Comparison of ENCODE assay signal across 1 cellular context in the genomic region with DNA sequence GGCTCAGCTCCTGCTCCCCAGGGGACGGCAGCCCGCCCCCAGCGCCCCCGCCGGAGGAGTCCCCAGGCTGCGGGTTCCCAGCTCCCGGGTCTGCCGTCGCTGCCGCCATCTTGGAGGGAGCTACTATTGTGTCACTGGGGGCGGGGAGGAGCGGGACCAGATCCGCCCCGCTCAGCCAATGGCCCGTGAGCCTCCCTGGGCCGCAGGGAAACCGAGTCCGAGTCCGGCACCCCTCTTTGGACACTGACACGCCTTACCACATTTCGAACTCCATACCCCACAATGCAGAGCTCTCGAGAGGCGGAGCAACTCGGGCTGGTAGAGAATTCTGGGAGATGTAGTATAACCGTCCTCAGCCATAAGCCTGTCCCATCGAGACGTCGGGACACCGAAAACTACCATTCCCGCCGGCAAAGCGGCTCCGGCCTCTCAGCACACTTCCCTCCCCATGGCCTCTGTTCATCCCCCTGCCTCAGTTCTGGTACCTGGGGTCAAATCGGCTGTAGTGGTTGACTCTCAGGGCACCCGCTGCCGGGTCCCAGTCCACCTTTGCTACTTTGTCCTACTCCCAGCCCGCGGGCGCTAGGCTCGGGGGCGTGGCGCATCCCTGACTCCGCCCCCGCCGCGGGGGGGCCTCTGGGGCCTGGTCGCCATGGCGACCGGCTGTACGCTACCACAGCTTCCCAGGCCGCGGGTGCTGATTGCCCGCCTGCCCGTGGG.
TF ChIP-seq lines count a peak whose summit lies in the region.

A gene (minus strand): TSS at position 133 of the 720 bp plus-strand sequence. CDS start 24 bp downstream, at position 109.
A gene with protein sequence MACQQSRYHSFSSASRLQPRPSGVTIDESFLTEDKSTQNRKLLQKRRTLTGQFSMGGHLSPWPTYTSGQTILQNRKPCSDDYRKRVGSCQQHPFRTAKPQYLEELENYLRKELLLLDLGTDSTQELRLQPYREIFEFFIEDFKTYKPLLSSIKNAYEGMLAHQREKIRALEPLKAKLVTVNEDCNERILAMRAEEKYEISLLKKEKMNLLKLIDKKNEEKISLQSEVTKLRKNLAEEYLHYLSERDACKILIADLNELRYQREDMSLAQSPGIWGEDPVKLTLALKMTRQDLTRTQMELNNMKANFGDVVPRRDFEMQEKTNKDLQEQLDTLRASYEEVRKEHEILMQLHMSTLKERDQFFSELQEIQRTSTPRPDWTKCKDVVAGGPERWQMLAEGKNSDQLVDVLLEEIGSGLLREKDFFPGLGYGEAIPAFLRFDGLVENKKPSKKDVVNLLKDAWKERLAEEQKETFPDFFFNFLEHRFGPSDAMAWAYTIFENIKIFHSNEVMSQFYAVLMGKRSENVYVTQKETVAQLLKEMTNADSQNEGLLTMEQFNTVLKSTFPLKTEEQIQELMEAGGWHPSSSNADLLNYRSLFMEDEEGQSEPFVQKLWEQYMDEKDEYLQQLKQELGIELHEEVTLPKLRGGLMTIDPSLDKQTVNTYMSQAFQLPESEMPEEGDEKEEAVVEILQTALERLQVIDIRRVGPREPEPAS (plus strand): TSS at position 462 of the 720 bp plus-strand sequence. CDS start 261 bp downstream, outside the sequence.

TF ChIP-seq in HepG2, 621 proteins besides CTCF, POLR2A, EP300 and RAD21 (continued from another document and continues in another):
- no peak; the same call in 1 of the 2 replicates for TF ChIP-seq ZNF790 (CRISPR knock-in tag; IDR thresholded peaks at IDR 0.05; ENCODE audit: borderline replicate concordance)
- TF ChIP-seq ZBTB7B (CRISPR knock-in tag; IDR thresholded peaks at IDR 0.05): 0 out of 2 replicates have a peak, but pooled peaks have one; percentile 25
- no peak for TF ChIP-seq ZNF570 (CRISPR knock-in tag; IDR thresholded peaks at IDR 0.05; ENCODE audit: borderline replicate concordance)
- peak; percentile 52; the same call in 1 of the 2 replicates for TF ChIP-seq ZSCAN21 (CRISPR knock-in tag; IDR thresholded peaks at IDR 0.05; ENCODE audit: borderline replicate concordance)
- no peak for TF ChIP-seq ARNT (IDR thresholded peaks at IDR 0.05)
- TF ChIP-seq, protein P1, sequence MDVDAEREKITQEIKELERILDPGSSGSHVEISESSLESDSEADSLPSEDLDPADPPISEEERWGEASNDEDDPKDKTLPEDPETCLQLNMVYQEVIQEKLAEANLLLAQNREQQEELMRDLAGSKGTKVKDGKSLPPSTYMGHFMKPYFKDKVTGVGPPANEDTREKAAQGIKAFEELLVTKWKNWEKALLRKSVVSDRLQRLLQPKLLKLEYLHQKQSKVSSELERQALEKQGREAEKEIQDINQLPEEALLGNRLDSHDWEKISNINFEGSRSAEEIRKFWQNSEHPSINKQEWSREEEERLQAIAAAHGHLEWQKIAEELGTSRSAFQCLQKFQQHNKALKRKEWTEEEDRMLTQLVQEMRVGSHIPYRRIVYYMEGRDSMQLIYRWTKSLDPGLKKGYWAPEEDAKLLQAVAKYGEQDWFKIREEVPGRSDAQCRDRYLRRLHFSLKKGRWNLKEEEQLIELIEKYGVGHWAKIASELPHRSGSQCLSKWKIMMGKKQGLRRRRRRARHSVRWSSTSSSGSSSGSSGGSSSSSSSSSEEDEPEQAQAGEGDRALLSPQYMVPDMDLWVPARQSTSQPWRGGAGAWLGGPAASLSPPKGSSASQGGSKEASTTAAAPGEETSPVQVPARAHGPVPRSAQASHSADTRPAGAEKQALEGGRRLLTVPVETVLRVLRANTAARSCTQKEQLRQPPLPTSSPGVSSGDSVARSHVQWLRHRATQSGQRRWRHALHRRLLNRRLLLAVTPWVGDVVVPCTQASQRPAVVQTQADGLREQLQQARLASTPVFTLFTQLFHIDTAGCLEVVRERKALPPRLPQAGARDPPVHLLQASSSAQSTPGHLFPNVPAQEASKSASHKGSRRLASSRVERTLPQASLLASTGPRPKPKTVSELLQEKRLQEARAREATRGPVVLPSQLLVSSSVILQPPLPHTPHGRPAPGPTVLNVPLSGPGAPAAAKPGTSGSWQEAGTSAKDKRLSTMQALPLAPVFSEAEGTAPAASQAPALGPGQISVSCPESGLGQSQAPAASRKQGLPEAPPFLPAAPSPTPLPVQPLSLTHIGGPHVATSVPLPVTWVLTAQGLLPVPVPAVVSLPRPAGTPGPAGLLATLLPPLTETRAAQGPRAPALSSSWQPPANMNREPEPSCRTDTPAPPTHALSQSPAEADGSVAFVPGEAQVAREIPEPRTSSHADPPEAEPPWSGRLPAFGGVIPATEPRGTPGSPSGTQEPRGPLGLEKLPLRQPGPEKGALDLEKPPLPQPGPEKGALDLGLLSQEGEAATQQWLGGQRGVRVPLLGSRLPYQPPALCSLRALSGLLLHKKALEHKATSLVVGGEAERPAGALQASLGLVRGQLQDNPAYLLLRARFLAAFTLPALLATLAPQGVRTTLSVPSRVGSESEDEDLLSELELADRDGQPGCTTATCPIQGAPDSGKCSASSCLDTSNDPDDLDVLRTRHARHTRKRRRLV (CRISPR knock-in tag; IDR thresholded peaks at IDR 0.05): no peak; the same call in 1 of the 2 replicates
- TF ChIP-seq ZMAT3 (CRISPR knock-in tag; conservative IDR thresholded peaks at IDR 0.05): 0 out of 2 replicates have a peak, but pooled peaks have one; percentile 20
- TF ChIP-seq MBD4 (IDR thresholded peaks at IDR 0.05; ENCODE audit: borderline replicate concordance, low read length): no peak
- TF ChIP-seq KMT2B (CRISPR knock-in tag; IDR thresholded peaks at IDR 0.05): peak; percentile 92
- TF ChIP-seq ZNF589 (CRISPR knock-in tag; conservative IDR thresholded peaks at IDR 0.05): no peak
- TF ChIP-seq SNAPC2 (CRISPR knock-in tag; IDR thresholded peaks at IDR 0.05): no peak
- no peak for TF ChIP-seq JARID2 (CRISPR knock-in tag; IDR thresholded peaks at IDR 0.05; ENCODE audit: insufficient replicate concordance)
- no peak for TF ChIP-seq CBX2 (IDR thresholded peaks at IDR 0.05; ENCODE audit: low read depth, low read length)
- no peak for TF ChIP-seq CBX2 (CRISPR knock-in tag; IDR thresholded peaks at IDR 0.05; ENCODE audit: low read depth)
- TF ChIP-seq ZNF143 (CRISPR knock-in tag; IDR thresholded peaks at IDR 0.05): peak; percentile 98
- TF ChIP-seq ZNF776 (CRISPR knock-in tag; IDR thresholded peaks at IDR 0.05): peak; percentile 82; the same call in 1 of the 2 replicates
- peak; percentile 99 for TF ChIP-seq MXI1 (IDR thresholded peaks at IDR 0.05; ENCODE audit: borderline replicate concordance, low read depth, low read length)
- no peak for TF ChIP-seq ZNF432 (CRISPR knock-in tag; IDR thresholded peaks at IDR 0.05; ENCODE audit: borderline replicate concordance)
- no peak for TF ChIP-seq ZNF468 (CRISPR knock-in tag; IDR thresholded peaks at IDR 0.05)
- no peak; the same call in 1 of the 2 replicates for TF ChIP-seq ZFP36L1 (CRISPR knock-in tag; IDR thresholded peaks at IDR 0.05)
- no peak for TF ChIP-seq TOE1 (CRISPR knock-in tag; IDR thresholded peaks at IDR 0.05)
- TF ChIP-seq TCF7 (IDR thresholded peaks at IDR 0.05; ENCODE audit: low read depth): no peak
- no peak for TF ChIP-seq JUNB (CRISPR knock-in tag; IDR thresholded peaks at IDR 0.05; ENCODE audit: borderline replicate concordance)
- no peak for TF ChIP-seq ZBTB1 (CRISPR knock-in tag; IDR thresholded peaks at IDR 0.05; ENCODE audit: borderline replicate concordance)
- no peak for TF ChIP-seq ZNF549 (CRISPR knock-in tag; IDR thresholded peaks at IDR 0.05)
- TF ChIP-seq ZBTB8A (CRISPR knock-in tag; IDR thresholded peaks at IDR 0.05; ENCODE audit: borderline replicate concordance, low read depth): 0 out of 2 replicates have a peak, but pooled peaks have one; percentile 38
- TF ChIP-seq, protein P2, sequence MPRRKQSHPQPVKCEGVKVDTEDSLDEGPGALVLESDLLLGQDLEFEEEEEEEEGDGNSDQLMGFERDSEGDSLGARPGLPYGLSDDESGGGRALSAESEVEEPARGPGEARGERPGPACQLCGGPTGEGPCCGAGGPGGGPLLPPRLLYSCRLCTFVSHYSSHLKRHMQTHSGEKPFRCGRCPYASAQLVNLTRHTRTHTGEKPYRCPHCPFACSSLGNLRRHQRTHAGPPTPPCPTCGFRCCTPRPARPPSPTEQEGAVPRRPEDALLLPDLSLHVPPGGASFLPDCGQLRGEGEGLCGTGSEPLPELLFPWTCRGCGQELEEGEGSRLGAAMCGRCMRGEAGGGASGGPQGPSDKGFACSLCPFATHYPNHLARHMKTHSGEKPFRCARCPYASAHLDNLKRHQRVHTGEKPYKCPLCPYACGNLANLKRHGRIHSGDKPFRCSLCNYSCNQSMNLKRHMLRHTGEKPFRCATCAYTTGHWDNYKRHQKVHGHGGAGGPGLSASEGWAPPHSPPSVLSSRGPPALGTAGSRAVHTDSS (CRISPR knock-in tag; conservative IDR thresholded peaks at IDR 0.05): 0 out of 2 replicates have a peak, but pooled peaks have one; percentile 19
- TF ChIP-seq, protein P3, sequence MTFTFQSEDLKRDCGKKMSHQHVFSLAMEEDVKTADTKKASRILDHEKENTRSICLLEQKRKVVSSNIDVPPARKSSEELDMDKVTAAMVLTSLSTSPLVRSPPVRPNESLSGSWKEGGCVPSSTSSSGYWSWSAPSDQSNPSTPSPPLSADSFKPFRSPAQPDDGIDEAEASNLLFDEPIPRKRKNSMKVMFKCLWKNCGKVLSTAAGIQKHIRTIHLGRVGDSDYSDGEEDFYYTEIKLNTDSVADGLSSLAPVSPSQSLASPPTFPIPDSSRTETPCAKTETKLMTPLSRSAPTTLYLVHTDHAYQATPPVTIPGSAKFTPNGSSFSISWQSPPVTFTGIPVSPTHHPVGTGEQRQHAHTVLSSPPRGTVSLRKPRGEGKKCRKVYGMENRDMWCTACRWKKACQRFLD (CRISPR knock-in tag; IDR thresholded peaks at IDR 0.05; ENCODE audit: borderline replicate concordance): peak; percentile 52
- peak; percentile 65 for TF ChIP-seq U2AF1 (optimal IDR thresholded peaks at IDR 0.05; ENCODE audit: low read depth, low read length)
- TF ChIP-seq, protein P4, sequence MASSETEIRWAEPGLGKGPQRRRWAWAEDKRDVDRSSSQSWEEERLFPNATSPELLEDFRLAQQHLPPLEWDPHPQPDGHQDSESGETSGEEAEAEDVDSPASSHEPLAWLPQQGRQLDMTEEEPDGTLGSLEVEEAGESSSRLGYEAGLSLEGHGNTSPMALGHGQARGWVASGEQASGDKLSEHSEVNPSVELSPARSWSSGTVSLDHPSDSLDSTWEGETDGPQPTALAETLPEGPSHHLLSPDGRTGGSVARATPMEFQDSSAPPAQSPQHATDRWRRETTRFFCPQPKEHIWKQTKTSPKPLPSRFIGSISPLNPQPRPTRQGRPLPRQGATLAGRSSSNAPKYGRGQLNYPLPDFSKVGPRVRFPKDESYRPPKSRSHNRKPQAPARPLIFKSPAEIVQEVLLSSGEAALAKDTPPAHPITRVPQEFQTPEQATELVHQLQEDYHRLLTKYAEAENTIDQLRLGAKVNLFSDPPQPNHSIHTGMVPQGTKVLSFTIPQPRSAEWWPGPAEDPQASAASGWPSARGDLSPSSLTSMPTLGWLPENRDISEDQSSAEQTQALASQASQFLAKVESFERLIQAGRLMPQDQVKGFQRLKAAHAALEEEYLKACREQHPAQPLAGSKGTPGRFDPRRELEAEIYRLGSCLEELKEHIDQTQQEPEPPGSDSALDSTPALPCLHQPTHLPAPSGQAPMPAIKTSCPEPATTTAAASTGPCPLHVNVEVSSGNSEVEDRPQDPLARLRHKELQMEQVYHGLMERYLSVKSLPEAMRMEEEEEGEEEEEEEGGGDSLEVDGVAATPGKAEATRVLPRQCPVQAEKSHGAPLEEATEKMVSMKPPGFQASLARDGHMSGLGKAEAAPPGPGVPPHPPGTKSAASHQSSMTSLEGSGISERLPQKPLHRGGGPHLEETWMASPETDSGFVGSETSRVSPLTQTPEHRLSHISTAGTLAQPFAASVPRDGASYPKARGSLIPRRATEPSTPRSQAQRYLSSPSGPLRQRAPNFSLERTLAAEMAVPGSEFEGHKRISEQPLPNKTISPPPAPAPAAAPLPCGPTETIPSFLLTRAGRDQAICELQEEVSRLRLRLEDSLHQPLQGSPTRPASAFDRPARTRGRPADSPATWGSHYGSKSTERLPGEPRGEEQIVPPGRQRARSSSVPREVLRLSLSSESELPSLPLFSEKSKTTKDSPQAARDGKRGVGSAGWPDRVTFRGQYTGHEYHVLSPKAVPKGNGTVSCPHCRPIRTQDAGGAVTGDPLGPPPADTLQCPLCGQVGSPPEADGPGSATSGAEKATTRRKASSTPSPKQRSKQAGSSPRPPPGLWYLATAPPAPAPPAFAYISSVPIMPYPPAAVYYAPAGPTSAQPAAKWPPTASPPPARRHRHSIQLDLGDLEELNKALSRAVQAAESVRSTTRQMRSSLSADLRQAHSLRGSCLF (CRISPR knock-in tag; IDR thresholded peaks at IDR 0.05; ENCODE audit: borderline replicate concordance): no peak
- TF ChIP-seq ADNP (CRISPR knock-in tag; IDR thresholded peaks at IDR 0.05): no peak
- TF ChIP-seq SRSF9 (IDR thresholded peaks at IDR 0.05; ENCODE audit: borderline replicate concordance, insufficient read depth, low read depth, low read length, poor library complexity, severe bottlenecking): no peak
- TF ChIP-seq FOXA3 (CRISPR knock-in tag; IDR thresholded peaks at IDR 0.05): peak; percentile 18; the same call in 1 of the 2 replicates
- peak; percentile 76 for TF ChIP-seq ZNF567 (CRISPR knock-in tag; IDR thresholded peaks at IDR 0.05; ENCODE audit: borderline replicate concordance)
- TF ChIP-seq, protein P5, sequence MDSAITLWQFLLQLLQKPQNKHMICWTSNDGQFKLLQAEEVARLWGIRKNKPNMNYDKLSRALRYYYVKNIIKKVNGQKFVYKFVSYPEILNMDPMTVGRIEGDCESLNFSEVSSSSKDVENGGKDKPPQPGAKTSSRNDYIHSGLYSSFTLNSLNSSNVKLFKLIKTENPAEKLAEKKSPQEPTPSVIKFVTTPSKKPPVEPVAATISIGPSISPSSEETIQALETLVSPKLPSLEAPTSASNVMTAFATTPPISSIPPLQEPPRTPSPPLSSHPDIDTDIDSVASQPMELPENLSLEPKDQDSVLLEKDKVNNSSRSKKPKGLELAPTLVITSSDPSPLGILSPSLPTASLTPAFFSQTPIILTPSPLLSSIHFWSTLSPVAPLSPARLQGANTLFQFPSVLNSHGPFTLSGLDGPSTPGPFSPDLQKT (CRISPR knock-in tag; IDR thresholded peaks at IDR 0.05; ENCODE audit: borderline replicate concordance): no peak; the same call in 1 of the 2 replicates
- no peak for TF ChIP-seq GATAD2A (CRISPR knock-in tag; IDR thresholded peaks at IDR 0.05)
- TF ChIP-seq, protein P6, sequence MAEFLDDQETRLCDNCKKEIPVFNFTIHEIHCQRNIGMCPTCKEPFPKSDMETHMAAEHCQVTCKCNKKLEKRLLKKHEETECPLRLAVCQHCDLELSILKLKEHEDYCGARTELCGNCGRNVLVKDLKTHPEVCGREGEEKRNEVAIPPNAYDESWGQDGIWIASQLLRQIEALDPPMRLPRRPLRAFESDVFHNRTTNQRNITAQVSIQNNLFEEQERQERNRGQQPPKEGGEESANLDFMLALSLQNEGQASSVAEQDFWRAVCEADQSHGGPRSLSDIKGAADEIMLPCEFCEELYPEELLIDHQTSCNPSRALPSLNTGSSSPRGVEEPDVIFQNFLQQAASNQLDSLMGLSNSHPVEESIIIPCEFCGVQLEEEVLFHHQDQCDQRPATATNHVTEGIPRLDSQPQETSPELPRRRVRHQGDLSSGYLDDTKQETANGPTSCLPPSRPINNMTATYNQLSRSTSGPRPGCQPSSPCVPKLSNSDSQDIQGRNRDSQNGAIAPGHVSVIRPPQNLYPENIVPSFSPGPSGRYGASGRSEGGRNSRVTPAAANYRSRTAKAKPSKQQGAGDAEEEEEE (CRISPR knock-in tag; IDR thresholded peaks at IDR 0.05; ENCODE audit: borderline replicate concordance): no peak; the same call in 1 of the 2 replicates
- TF ChIP-seq TEAD2 (CRISPR knock-in tag; IDR thresholded peaks at IDR 0.05): no peak
- TF ChIP-seq ETV5 (CRISPR knock-in tag; IDR thresholded peaks at IDR 0.05; ENCODE audit: borderline replicate concordance): peak; percentile 28; the same call in 1 of the 2 replicates
- no peak; the same call in 1 of the 2 replicates for TF ChIP-seq REPIN1 (CRISPR knock-in tag; IDR thresholded peaks at IDR 0.05; ENCODE audit: borderline replicate concordance, low read depth)
- no peak for TF ChIP-seq ZNF382 (CRISPR knock-in tag; IDR thresholded peaks at IDR 0.05; ENCODE audit: borderline replicate concordance)
- no peak for TF ChIP-seq ZNF775 (CRISPR knock-in tag; IDR thresholded peaks at IDR 0.05; ENCODE audit: borderline replicate concordance)
